Comparison of ENCODE assay signal across 35 cellular contexts in genomic region chr9:3847377-3847776, GRCh38.
"Had no signal": no experiment of that assay in that cellular context is flagged by ENCODE, and none has a peak within 500 bp of the region (broad histone marks: within the 10 kb centered on the region; RNA-seq: fewer than 3 reads in every experiment).

No MANE protein-coding gene starts in this region.

- H3K27me3 ChIP-seq: MG63 had no signal

- H3K4me3 ChIP-seq: MG63 had no signal

- H3K9me3 ChIP-seq: MG63 had no signal

- DNase-seq: Karpas-422, Kasumi-1, KBM-7, KG1, MG63, MM.1S, MV-4-11, NCI-H1048, NCI-H1092, NCI-H1092 treated with DMSO at 0.1 percent for 48 hours, NCI-H1105, NCI-H1105 treated with DMSO at 0.1 percent for 48 hours, NCI-H1417, NCI-H1417 treated with DMSO at 0.1 percent for 48 hours, NCI-H1436, NCI-H1436 treated with DMSO at 0.1 percent for 48 hours, NCI-H146, NCI-H1694, NCI-H1694 treated with DMSO at 0.1 percent for 48 hours, NCI-H187, NCI-H187 treated with DMSO at 0.1 percent for 48 hours, NCI-H1930, NCI-H2029, NCI-H2029 treated with DMSO at 0.1 percent for 48 hours, NCI-H2081, NCI-H2081 treated with DMSO at 0.1 percent for 48 hours, NCI-H2107, NCI-H2171, NCI-H2171 treated with DMSO at 0.1 percent for 48 hours, NCI-H226, NCI-H345, NCI-H446, NCI-H446 treated with DMSO at 0.1 percent for 48 hours, NCI-H510A had no signal

- H3K36me3 ChIP-seq: MG63 had no signal

- H3K27ac ChIP-seq: KMS-11 had no signal
